14 cellular contexts compared by ENCODE assay signal in the genomic region with DNA sequence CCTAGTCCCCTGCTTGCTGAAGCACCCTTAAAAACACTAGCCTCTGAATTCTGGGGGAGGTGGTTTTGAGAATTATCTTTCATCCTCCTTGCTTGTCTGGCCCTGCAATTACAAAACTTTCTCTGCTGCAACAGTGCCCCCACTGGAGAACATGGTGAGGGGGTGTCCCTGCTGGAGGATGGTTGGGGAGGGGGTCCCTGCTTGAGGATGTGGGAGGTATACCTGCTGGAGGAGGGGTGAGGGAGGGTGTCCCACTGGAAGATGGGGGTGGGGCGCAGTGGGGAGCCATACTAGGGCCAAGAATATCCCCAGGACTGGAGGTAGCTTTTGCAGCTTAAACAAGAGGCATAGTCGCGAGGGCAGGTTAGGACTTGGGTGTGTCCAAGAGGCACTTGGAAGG. TPM values are rescaled to one million over a fixed set of nuclear protein-coding genes. Genes with fewer than 3 reads are reported as not detected.
DNase-seq lines count a peak whose midpoint lies in the region; ATAC-seq and TF ChIP-seq lines count a peak whose summit lies in the region.
"Had no signal": no experiment of that assay in that cellular context is flagged by ENCODE, and none has a peak within 500 bp of the region (broad histone marks: within the 10 kb centered on the region; RNA-seq: fewer than 3 reads in every experiment).

No MANE protein-coding gene starts in this region.

- TF ChIP-seq EP300 in gastroesophageal sphincter (IDR thresholded peaks at IDR 0.05) = no peak

- H3K9me3 ChIP-seq in AG04450 (ENCODE audit: control insufficient read depth, insufficient read depth, low read length) = no peaks in the 10 kb centered on the region; the same call in 1 of the 2 replicates
- H3K9me3 ChIP-seq in gastroesophageal sphincter = no peaks in the 10 kb centered on the region
- H3K9me3 ChIP-seq in body of pancreas = no peaks in the 10 kb centered on the region
- H3K9me3 ChIP-seq: MG63 had no signal

- H3K4me1 ChIP-seq in gastroesophageal sphincter (peaks cover 0 to 76% (median 41%) of the 10 kb centered on the region in 3 donors), body of pancreas (peaks cover 12% of the 10 kb centered on the region)

- in situ Hi-C loops in KBM-7 (cut with MboI; ENCODE audit: low pct_unique_long_range_greater_than_20kb, low sequenced_read_pairs) = no loop called here

- intact Hi-C loops in body of pancreas (cut with DNase I) = no loop called here

- 77 to 92% methylated on average over 2 of the region's 3 CpGs for WGBS in gastroesophageal sphincter (ENCODE audit: low coverage in 1 of 2), 2 donors
- WGBS in body of pancreas, 2 donors = 80 to 87% methylated on average over 1 to 3 of the region's 3 CpGs

- ATAC-seq in gastroesophageal sphincter (no peak), body of pancreas (no peak)
- ATAC-seq: stimulated activated naive CD8-positive, alpha-beta T cell treated with anti-CD3 and anti-CD28 coated beads, Interleukin-15, amount 100 ng/mL, for 72 hours had no signal

- CTCF ChIA-PET in AG04450 (lab: Charles Lee) = interaction anchor here (1.4 kb wide), 1 partner anchor 14 kb away, joined by 6 read pairs; no protein-coding TSS in a partner anchor

- DNase-seq in AG04450 (ENCODE audit: low read depth, low spot score) = no peak
- no peak for DNase-seq in KBM-7
- no peak for DNase-seq in body of pancreas
- DNase-seq in stimulated activated naive CD4-positive, alpha-beta T cell (lab: John Stamatoyannopoulos, UW) = no peak
- no peak for DNase-seq in stimulated activated naive CD4-positive, alpha-beta T cell treated with Interleukin-2 at 50 U/mL for 16 hours (lab: John Stamatoyannopoulos, UW)
- DNase-seq: activated naive CD4-positive, alpha-beta T cell; cerebellar nuclear complex; MG63; NCI-H226; stimulated activated naive CD8-positive, alpha-beta T cell treated with anti-CD3 and anti-CD28 coated beads, Interleukin-15, amount 100 ng/mL, for 72 hours had no signal

- TF ChIP-seq POLR2A in gastroesophageal sphincter (IDR thresholded peaks at IDR 0.05) (no peak), body of pancreas (IDR thresholded peaks at IDR 0.05) (no peak)

- TF ChIP-seq CTCF in AG04450 (IDR thresholded peaks at IDR 0.05; ENCODE audit: low read depth, low read length) = no peak
- TF ChIP-seq CTCF in GM12875 (IDR thresholded peaks at IDR 0.05; ENCODE audit: borderline replicate concordance, insufficient read depth, low read depth, low read length) = peak; percentile 39; the same call in 1 of the 2 replicates
- TF ChIP-seq CTCF in VCaP (conservative IDR thresholded peaks at IDR 0.05) = peak; percentile 32
- no peak for TF ChIP-seq CTCF in gastroesophageal sphincter (IDR thresholded peaks at IDR 0.05)
- TF ChIP-seq CTCF in body of pancreas (IDR thresholded peaks at IDR 0.05) = no peak

- H3K4me3 ChIP-seq in AG04450 (ENCODE audit: low read depth, low read length) (no peak overlapping the region), GM12875 (ENCODE audit: low read depth, low read length) (no peak overlapping the region), gastroesophageal sphincter (no peak overlapping the region), body of pancreas (no peak overlapping the region)
- H3K4me3 ChIP-seq: MG63 had no signal

- peaks cover 0 to 4% of the 10 kb centered on the region in 2 donors for H3K36me3 ChIP-seq in gastroesophageal sphincter
- H3K36me3 ChIP-seq in body of pancreas (replicated peaks in 1 of 2; ENCODE audit: insufficient read depth in 1 of 2, low read depth in 2 of 2) = no peaks in the 10 kb centered on the region

- H3K27me3 ChIP-seq in AG04450 (ENCODE audit: control insufficient read depth, insufficient read depth, low read length) (no peaks in the 10 kb centered on the region), gastroesophageal sphincter (no peaks in the 10 kb centered on the region), body of pancreas (no peaks in the 10 kb centered on the region)
- H3K27me3 ChIP-seq: MG63 had no signal

- POLR2A ChIA-PET in AG04450 (lab: Yijun Ruan, JAX) = no interaction called here

- peak overlapping the region; percentile 31 for H3K27ac ChIP-seq in AG04450 (ENCODE audit: low read depth, low read length)
- H3K27ac ChIP-seq in VCaP = no peak overlapping the region
- H3K27ac ChIP-seq in gastroesophageal sphincter = peak overlapping the region in 3 of 4 donors; percentile 41 to 94 (median 88)
- no peak overlapping the region for H3K27ac ChIP-seq in body of pancreas
- H3K27ac ChIP-seq: C4-2B had no signal

RNA-seq across cellular contexts. Expression of a gene that starts 3.2 kb away (rescaled TPM):
- 4.6 and 5.1 TPM in 2 replicates for polyA plus RNA-seq in AG04450 (2011; rRNA removed)
- 11.0 and 11.6 TPM in 2 replicates for polyA minus RNA-seq in AG04450 (2011; rRNA and poly(A)+ RNA removed)
- total RNA-seq in gastroesophageal sphincter (10 to 100 TPM; 28.1 to 55.1 (median 32.4) TPM), body of pancreas (10 to 100 TPM; 49.8 to 53.7 TPM)

RNA-seq across cellular contexts. Expression of a gene that starts 18.6 kb away (rescaled TPM):
- 18.5 and 30.7 TPM in 2 replicates for polyA plus RNA-seq in AG04450 (2011; rRNA removed)
- 19.8 and 37.9 TPM in 2 replicates for polyA minus RNA-seq in AG04450 (2011; rRNA and poly(A)+ RNA removed)
- total RNA-seq in gastroesophageal sphincter = 100 to 1,000 TPM; 101 to 248 (median 171) TPM
- total RNA-seq in body of pancreas = 10 to 100 TPM; 39.2 to 51.9 TPM

RNA-seq across cellular contexts. Expression of a gene that starts 20.2 kb away (rescaled TPM):
- polyA plus RNA-seq in AG04450 (2011; rRNA removed) = not detected in 2 replicates
- polyA minus RNA-seq in AG04450 (2011; rRNA and poly(A)+ RNA removed) = not detected in 2 replicates
- 1 to 10 TPM in 2 of 4 donors, not detected in 2; 3.2 to 3.9 TPM for total RNA-seq in gastroesophageal sphincter
- 1 to 10 TPM in 1 of 2 donors, not detected in 1; 1.6 TPM for total RNA-seq in body of pancreas

RNA-seq across cellular contexts. Expression of a gene that starts 37.8 kb away (rescaled TPM):
- polyA plus RNA-seq in AG04450 (2011; rRNA removed) = 64.8 and 79.6 TPM in 2 replicates
- polyA minus RNA-seq in AG04450 (2011; rRNA and poly(A)+ RNA removed) = 29.0 and 39.8 TPM in 2 replicates
- 10 to 100 TPM; 45.3 to 52.6 (median 50.8) TPM for total RNA-seq in gastroesophageal sphincter
- total RNA-seq in body of pancreas = 10 to 100 TPM; 32.7 to 64.6 TPM

RNA-seq across cellular contexts. Expression of a gene that starts 41.0 kb away (rescaled TPM):
- 76.1 and 93.8 TPM in 2 replicates for polyA plus RNA-seq in AG04450 (2011; rRNA removed)
- 75.7 and 100 TPM in 2 replicates for polyA minus RNA-seq in AG04450 (2011; rRNA and poly(A)+ RNA removed)
- total RNA-seq in gastroesophageal sphincter = 100 to 1,000 TPM in 3 of 4 donors, 10 to 100 TPM in 1; 92.2 to 132 (median 124) TPM
- 10 to 100 TPM; 62.0 to 96.6 TPM for total RNA-seq in body of pancreas

Comparison
In these comparisons a context has a peak if more than half of its experiments do, and no peak if none do; other contexts are left out.
1. H3K27ac ChIP-seq: peak in AG04450 (single experiment) and gastroesophageal sphincter (3 of 4); none in VCaP (single experiment) and body of pancreas (0 of 4).
2. CTCF ChIP-seq: peak in GM12875 (single experiment) and VCaP (single experiment); none in AG04450 (single experiment), gastroesophageal sphincter (0 of 4) and body of pancreas (0 of 7).